1 cellular context compared by ENCODE assay signal in the genomic region with DNA sequence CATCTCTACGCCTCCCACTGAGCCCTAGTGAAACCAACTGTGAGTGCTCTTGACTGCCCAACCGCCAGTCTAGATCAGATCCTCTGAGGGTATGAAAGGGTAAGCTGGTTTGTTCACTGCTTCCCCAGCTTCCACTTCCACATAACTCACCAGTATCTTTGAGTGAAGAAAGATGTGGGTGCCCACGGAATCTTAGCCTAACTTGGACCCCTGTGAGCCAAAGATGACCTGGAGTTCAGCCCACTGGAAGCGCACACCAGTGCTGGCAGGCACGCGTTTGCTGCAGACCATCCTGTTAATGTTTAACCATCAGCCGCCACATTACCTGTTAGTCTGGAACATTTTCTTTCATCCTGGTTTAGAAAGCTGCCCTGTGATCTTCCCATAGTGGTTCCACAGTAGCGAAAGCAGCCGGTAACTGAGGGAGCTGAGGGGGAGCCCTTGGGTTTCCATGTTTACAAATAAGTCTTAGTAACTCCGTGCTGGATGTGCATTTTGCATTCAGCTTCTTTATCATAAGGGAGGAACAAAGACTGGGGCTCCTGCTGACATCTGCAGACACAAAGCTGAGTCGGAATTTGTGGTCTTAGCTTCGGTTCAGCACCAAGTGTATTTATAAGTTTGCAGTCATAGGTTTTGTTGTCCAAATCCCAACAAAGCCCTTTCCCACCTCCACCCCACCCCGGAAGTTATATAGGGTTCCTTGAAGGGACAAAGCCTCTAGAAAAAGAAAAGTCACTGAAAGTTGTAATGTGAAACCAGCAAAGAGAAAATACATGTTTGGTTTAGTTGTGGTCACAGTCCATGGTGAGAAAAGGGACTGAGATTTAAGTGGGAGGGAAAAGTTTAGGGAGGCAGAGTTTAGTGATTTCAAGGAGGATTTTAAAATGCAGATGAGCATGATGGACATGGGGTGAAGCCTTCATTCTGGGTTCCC.
TF ChIP-seq lines count a peak whose summit lies in the region.

No MANE protein-coding gene starts in this region.

TF ChIP-seq in HepG2, 621 proteins besides CTCF, POLR2A, EP300 and RAD21 (continued from another document and continues in another):
- TF ChIP-seq HDAC6 (IDR thresholded peaks at IDR 0.05; ENCODE audit: low read depth, low read length) (no peak), EEA1 (CRISPR knock-in tag; IDR thresholded peaks at IDR 0.05; ENCODE audit: borderline replicate concordance) (no peak), GPN1 (CRISPR knock-in tag; IDR thresholded peaks at IDR 0.05; ENCODE audit: borderline replicate concordance) (no peak), KDM2A (CRISPR knock-in tag; IDR thresholded peaks at IDR 0.05; ENCODE audit: borderline replicate concordance, low read depth) (peak; percentile 38; the same call in 1 of the 2 replicates), ZNF12 (CRISPR knock-in tag; IDR thresholded peaks at IDR 0.05) (no peak), SP1 (IDR thresholded peaks at IDR 0.05) (no peak), SP1 (CRISPR knock-in tag; IDR thresholded peaks at IDR 0.05) (no peak), NFKB2 (CRISPR knock-in tag; IDR thresholded peaks at IDR 0.05; ENCODE audit: borderline replicate concordance) (no peak), PTBP1 (IDR thresholded peaks at IDR 0.05; ENCODE audit: low read depth, low read length, poor library complexity, severe bottlenecking) (no peak), KLF13 (CRISPR knock-in tag; IDR thresholded peaks at IDR 0.05) (no peak), KDM1A (CRISPR knock-in tag; IDR thresholded peaks at IDR 0.05) (no peak), FOXP1 (IDR thresholded peaks at IDR 0.05) (no peak), FOXP1 (CRISPR knock-in tag; IDR thresholded peaks at IDR 0.05) (peak; percentile 81), TEAD2 (CRISPR knock-in tag; IDR thresholded peaks at IDR 0.05) (no peak), CBX1 (IDR thresholded peaks at IDR 0.05; ENCODE audit: low read depth) (peak; percentile 57), RXRA (CRISPR knock-in tag; IDR thresholded peaks at IDR 0.05) (peak; percentile 69; the same call in 1 of the 2 replicates), HOXA9 (CRISPR knock-in tag; IDR thresholded peaks at IDR 0.05; ENCODE audit: borderline replicate concordance) (no peak), ZNF121 (CRISPR knock-in tag; IDR thresholded peaks at IDR 0.05) (0 out of 2 replicates have a peak, but pooled peaks have one; percentile 48), RFXAP (CRISPR knock-in tag; IDR thresholded peaks at IDR 0.05; ENCODE audit: borderline replicate concordance) (peak; percentile 74; the same call in 1 of the 2 replicates), HNF4A (CRISPR knock-in tag; IDR thresholded peaks at IDR 0.05) (peak; percentile 70), ZKSCAN1 (IDR thresholded peaks at IDR 0.05; ENCODE audit: low read length) (no peak), U2AF2 (IDR thresholded peaks at IDR 0.05; ENCODE audit: low read depth, low read length) (no peak), RCOR2 (CRISPR knock-in tag; IDR thresholded peaks at IDR 0.05) (no peak), CCAR2 (optimal IDR thresholded peaks at IDR 0.05; ENCODE audit: low read depth, low read length) (no peak), MATR3 (CRISPR knock-in tag; IDR thresholded peaks at IDR 0.05) (no peak), SP2 (CRISPR knock-in tag; IDR thresholded peaks at IDR 0.05) (no peak), ZNF781 (CRISPR knock-in tag; IDR thresholded peaks at IDR 0.05; ENCODE audit: borderline replicate concordance, not compliant biosample characterization) (no peak), ERF (CRISPR knock-in tag; IDR thresholded peaks at IDR 0.05) (0 out of 2 replicates have a peak, but pooled peaks have one; percentile 50), ZNF17 (CRISPR knock-in tag; IDR thresholded peaks at IDR 0.05) (no peak)
- TF ChIP-seq, protein P1, sequence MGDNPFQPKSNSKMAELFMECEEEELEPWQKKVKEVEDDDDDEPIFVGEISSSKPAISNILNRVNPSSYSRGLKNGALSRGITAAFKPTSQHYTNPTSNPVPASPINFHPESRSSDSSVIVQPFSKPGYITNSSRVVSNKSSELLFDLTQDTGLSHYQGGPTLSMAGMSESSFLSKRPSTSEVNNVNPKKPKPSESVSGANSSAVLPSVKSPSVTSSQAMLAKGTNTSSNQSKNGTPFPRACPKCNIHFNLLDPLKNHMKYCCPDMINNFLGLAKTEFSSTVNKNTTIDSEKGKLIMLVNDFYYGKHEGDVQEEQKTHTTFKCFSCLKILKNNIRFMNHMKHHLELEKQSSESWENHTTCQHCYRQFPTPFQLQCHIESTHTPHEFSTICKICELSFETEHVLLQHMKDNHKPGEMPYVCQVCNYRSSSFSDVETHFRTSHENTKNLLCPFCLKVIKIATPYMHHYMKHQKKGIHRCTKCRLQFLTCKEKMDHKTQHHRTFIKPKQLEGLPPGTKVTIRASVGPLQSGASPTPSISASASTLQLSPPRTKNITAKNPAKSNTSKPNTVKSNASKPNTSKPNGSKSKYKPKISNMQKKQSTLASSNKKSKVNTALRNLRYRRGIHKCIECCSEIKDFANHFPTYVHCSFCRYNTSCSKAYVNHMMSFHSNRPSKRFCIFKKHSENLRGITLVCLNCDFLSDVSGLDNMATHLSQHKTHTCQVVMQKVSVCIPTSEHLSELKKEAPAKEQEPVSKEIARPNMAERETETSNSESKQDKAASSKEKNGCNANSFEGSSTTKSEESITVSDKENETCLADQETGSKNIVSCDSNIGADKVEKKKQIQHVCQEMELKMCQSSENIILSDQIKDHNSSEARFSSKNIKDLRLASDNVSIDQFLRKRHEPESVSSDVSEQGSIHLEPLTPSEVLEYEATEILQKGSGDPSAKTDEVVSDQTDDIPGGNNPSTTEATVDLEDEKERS (CRISPR knock-in tag; IDR thresholded peaks at IDR 0.05): no peak
- TF ChIP-seq, protein P2, sequence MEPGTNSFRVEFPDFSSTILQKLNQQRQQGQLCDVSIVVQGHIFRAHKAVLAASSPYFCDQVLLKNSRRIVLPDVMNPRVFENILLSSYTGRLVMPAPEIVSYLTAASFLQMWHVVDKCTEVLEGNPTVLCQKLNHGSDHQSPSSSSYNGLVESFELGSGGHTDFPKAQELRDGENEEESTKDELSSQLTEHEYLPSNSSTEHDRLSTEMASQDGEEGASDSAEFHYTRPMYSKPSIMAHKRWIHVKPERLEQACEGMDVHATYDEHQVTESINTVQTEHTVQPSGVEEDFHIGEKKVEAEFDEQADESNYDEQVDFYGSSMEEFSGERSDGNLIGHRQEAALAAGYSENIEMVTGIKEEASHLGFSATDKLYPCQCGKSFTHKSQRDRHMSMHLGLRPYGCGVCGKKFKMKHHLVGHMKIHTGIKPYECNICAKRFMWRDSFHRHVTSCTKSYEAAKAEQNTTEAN (CRISPR knock-in tag; conservative IDR thresholded peaks at IDR 0.05): 0 out of 2 replicates have a peak, but pooled peaks have one; percentile 62
- TF ChIP-seq, protein P3, sequence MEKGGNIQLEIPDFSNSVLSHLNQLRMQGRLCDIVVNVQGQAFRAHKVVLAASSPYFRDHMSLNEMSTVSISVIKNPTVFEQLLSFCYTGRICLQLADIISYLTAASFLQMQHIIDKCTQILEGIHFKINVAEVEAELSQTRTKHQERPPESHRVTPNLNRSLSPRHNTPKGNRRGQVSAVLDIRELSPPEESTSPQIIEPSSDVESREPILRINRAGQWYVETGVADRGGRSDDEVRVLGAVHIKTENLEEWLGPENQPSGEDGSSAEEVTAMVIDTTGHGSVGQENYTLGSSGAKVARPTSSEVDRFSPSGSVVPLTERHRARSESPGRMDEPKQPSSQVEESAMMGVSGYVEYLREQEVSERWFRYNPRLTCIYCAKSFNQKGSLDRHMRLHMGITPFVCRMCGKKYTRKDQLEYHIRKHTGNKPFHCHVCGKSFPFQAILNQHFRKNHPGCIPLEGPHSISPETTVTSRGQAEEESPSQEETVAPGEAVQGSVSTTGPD (CRISPR knock-in tag; IDR thresholded peaks at IDR 0.05): no peak
- TF ChIP-seq, protein P4, sequence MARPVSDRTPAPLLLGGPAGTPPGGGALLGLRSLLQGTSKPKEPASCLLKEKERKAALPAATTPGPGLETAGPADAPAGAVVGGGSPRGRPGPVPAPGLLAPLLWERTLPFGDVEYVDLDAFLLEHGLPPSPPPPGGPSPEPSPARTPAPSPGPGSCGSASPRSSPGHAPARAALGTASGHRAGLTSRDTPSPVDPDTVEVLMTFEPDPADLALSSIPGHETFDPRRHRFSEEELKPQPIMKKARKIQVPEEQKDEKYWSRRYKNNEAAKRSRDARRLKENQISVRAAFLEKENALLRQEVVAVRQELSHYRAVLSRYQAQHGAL (CRISPR knock-in tag; IDR thresholded peaks at IDR 0.05; ENCODE audit: not compliant biosample characterization): no peak
- TF ChIP-seq, protein P5, sequence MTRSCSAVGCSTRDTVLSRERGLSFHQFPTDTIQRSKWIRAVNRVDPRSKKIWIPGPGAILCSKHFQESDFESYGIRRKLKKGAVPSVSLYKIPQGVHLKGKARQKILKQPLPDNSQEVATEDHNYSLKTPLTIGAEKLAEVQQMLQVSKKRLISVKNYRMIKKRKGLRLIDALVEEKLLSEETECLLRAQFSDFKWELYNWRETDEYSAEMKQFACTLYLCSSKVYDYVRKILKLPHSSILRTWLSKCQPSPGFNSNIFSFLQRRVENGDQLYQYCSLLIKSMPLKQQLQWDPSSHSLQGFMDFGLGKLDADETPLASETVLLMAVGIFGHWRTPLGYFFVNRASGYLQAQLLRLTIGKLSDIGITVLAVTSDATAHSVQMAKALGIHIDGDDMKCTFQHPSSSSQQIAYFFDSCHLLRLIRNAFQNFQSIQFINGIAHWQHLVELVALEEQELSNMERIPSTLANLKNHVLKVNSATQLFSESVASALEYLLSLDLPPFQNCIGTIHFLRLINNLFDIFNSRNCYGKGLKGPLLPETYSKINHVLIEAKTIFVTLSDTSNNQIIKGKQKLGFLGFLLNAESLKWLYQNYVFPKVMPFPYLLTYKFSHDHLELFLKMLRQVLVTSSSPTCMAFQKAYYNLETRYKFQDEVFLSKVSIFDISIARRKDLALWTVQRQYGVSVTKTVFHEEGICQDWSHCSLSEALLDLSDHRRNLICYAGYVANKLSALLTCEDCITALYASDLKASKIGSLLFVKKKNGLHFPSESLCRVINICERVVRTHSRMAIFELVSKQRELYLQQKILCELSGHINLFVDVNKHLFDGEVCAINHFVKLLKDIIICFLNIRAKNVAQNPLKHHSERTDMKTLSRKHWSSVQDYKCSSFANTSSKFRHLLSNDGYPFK (CRISPR knock-in tag; IDR thresholded peaks at IDR 0.05; ENCODE audit: borderline replicate concordance): no peak
- TF ChIP-seq, protein P6, sequence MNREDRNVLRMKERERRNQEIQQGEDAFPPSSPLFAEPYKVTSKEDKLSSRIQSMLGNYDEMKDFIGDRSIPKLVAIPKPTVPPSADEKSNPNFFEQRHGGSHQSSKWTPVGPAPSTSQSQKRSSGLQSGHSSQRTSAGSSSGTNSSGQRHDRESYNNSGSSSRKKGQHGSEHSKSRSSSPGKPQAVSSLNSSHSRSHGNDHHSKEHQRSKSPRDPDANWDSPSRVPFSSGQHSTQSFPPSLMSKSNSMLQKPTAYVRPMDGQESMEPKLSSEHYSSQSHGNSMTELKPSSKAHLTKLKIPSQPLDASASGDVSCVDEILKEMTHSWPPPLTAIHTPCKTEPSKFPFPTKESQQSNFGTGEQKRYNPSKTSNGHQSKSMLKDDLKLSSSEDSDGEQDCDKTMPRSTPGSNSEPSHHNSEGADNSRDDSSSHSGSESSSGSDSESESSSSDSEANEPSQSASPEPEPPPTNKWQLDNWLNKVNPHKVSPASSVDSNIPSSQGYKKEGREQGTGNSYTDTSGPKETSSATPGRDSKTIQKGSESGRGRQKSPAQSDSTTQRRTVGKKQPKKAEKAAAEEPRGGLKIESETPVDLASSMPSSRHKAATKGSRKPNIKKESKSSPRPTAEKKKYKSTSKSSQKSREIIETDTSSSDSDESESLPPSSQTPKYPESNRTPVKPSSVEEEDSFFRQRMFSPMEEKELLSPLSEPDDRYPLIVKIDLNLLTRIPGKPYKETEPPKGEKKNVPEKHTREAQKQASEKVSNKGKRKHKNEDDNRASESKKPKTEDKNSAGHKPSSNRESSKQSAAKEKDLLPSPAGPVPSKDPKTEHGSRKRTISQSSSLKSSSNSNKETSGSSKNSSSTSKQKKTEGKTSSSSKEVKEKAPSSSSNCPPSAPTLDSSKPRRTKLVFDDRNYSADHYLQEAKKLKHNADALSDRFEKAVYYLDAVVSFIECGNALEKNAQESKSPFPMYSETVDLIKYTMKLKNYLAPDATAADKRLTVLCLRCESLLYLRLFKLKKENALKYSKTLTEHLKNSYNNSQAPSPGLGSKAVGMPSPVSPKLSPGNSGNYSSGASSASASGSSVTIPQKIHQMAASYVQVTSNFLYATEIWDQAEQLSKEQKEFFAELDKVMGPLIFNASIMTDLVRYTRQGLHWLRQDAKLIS (CRISPR knock-in tag; IDR thresholded peaks at IDR 0.05): no peak
- TF ChIP-seq, protein P7, sequence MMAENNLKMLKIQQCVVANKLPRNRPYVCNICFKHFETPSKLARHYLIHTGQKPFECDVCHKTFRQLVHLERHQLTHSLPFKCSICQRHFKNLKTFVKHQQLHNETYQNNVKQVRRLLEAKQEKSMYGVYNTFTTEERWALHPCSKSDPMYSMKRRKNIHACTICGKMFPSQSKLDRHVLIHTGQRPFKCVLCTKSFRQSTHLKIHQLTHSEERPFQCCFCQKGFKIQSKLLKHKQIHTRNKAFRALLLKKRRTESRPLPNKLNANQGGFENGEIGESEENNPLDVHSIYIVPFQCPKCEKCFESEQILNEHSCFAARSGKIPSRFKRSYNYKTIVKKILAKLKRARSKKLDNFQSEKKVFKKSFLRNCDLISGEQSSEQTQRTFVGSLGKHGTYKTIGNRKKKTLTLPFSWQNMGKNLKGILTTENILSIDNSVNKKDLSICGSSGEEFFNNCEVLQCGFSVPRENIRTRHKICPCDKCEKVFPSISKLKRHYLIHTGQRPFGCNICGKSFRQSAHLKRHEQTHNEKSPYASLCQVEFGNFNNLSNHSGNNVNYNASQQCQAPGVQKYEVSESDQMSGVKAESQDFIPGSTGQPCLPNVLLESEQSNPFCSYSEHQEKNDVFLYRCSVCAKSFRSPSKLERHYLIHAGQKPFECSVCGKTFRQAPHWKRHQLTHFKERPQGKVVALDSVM (CRISPR knock-in tag; IDR thresholded peaks at IDR 0.05): no peak
- TF ChIP-seq, protein P8, sequence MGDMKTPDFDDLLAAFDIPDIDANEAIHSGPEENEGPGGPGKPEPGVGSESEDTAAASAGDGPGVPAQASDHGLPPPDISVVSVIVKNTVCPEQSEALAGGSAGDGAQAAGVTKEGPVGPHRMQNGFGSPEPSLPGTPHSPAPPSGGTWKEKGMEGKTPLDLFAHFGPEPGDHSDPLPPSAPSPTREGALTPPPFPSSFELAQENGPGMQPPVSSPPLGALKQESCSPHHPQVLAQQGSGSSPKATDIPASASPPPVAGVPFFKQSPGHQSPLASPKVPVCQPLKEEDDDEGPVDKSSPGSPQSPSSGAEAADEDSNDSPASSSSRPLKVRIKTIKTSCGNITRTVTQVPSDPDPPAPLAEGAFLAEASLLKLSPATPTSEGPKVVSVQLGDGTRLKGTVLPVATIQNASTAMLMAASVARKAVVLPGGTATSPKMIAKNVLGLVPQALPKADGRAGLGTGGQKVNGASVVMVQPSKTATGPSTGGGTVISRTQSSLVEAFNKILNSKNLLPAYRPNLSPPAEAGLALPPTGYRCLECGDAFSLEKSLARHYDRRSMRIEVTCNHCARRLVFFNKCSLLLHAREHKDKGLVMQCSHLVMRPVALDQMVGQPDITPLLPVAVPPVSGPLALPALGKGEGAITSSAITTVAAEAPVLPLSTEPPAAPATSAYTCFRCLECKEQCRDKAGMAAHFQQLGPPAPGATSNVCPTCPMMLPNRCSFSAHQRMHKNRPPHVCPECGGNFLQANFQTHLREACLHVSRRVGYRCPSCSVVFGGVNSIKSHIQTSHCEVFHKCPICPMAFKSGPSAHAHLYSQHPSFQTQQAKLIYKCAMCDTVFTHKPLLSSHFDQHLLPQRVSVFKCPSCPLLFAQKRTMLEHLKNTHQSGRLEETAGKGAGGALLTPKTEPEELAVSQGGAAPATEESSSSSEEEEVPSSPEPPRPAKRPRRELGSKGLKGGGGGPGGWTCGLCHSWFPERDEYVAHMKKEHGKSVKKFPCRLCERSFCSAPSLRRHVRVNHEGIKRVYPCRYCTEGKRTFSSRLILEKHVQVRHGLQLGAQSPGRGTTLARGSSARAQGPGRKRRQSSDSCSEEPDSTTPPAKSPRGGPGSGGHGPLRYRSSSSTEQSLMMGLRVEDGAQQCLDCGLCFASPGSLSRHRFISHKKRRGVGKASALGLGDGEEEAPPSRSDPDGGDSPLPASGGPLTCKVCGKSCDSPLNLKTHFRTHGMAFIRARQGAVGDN (CRISPR knock-in tag; IDR thresholded peaks at IDR 0.05): peak; percentile 62
